24 cellular contexts compared by ENCODE assay signal in the genomic region with DNA sequence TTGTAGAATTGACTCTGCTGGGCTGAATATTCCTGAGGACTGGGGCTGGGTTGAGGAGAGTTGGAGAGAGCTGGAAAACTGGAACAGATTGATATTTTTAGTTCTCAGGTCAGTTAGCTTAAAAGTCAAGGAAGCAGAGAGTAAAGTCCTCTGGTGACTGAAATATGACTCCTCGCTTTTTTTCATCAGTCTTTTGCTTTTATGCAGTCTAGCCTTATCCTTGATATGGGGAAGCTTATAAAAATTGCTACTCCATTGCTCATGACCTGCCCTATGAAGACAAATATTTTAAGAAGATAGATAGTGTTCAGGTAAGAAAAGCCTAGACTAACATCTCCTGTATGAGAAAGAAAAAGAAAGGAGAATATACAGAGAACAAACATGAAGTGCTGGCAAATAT.
"Had no signal": no experiment of that assay in that cellular context is flagged by ENCODE, and none has a peak within 500 bp of the region (broad histone marks: within the 10 kb centered on the region; RNA-seq: fewer than 3 reads in every experiment).

No MANE protein-coding gene starts in this region.

- H3K4me1 Mint-ChIP-seq: naive B cell had no signal

- H3K4me2 ChIP-seq: hepatocyte had no signal

- H3K36me3 ChIP-seq: colonic mucosa, pancreas, suprapubic skin, thyroid gland had no signal

- H2AFZ ChIP-seq: hepatocyte had no signal

- H3K27me3 Mint-ChIP-seq: progenitor cell of endocrine pancreas had no signal

- H3K36me3 Mint-ChIP-seq: naive B cell, type B pancreatic cell had no signal

- H3K4me3 Mint-ChIP-seq: endodermal cell, naive B cell, type B pancreatic cell had no signal

- H3K79me2 ChIP-seq: hepatocyte had no signal

- H3K27ac ChIP-seq: colonic mucosa, foreskin keratinocyte, hepatocyte, pancreas, suprapubic skin, thyroid gland had no signal

- H3K27ac Mint-ChIP-seq: endodermal cell, naive B cell, progenitor cell of endocrine pancreas, type B pancreatic cell had no signal

- H3K4me3 ChIP-seq: colonic mucosa, hepatocyte, lung, pancreas, suprapubic skin, thyroid gland had no signal

- H3K9me3 ChIP-seq: colonic mucosa, pancreas, suprapubic skin, thyroid gland had no signal

- H3K4me1 ChIP-seq: colonic mucosa, foreskin keratinocyte, pancreas, suprapubic skin, thyroid gland had no signal

- DNase-seq: colonic mucosa; dermis blood vessel endothelial cell; effector CD4-positive, alpha-beta T cell; endodermal cell; erythroblast; foreskin keratinocyte; head of caudate nucleus; kidney; left cardiac atrium; left ventricle myocardium superior; mesenchymal stem cell; midbrain; naive B cell; pancreas; right cardiac atrium; small intestine; stimulated activated CD4-positive, alpha-beta T cell treated with anti-CD3 and anti-CD28 coated beads, Interleukin-12 subunit alpha, Interleukin-12 subunit beta, amount 100 ng/mL, for 4 hours; stimulated activated naive CD4-positive, alpha-beta T cell treated with Interleukin-2 at 50 U/mL for 16 hours; thyroid gland had no signal

- ATAC-seq: foreskin keratinocyte, left cardiac atrium, left ventricle myocardium superior, pancreas, right cardiac atrium had no signal

- H3K27me3 ChIP-seq: colonic mucosa, hepatocyte, pancreas, suprapubic skin, thyroid gland had no signal

- H3K9me3 Mint-ChIP-seq: endodermal cell, naive B cell, type B pancreatic cell had no signal
